1 cellular context compared by ENCODE assay signal in the genomic region with DNA sequence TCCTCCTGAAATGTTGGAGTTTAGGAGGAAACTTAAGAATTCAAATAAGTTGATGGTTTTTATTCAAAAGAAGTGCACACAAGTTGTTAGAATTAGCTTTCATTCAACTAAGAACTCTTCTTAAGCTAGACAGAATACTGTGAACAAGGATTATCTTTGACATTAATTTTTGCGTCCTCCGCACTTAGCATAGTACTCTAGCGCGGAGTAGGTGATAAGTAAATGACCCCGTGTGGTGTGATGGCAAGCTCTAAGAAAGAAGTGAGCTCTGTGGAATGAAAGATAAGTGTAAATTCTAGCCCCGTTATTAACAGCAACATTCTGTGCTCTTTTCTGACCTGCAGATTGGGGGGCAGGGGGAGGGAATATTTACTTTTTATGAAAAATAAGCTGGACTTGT.
TF ChIP-seq lines count a peak whose summit lies in the region.

No MANE protein-coding gene starts in this region.

TF ChIP-seq in HepG2, 621 proteins besides CTCF, POLR2A, EP300 and RAD21:
- TF ChIP-seq ZNF207 (IDR thresholded peaks at IDR 0.05; ENCODE audit: borderline replicate concordance) (no peak), DPF2 (CRISPR knock-in tag; IDR thresholded peaks at IDR 0.05; ENCODE audit: borderline replicate concordance, low read depth) (no peak), ZFP41 (CRISPR knock-in tag; IDR thresholded peaks at IDR 0.05; ENCODE audit: borderline replicate concordance) (no peak), HDAC1 (CRISPR knock-in tag; IDR thresholded peaks at IDR 0.05) (no peak), MXD4 (CRISPR knock-in tag; IDR thresholded peaks at IDR 0.05) (no peak), NFAT5 (CRISPR knock-in tag; IDR thresholded peaks at IDR 0.05) (no peak), ZNF318 (CRISPR knock-in tag; IDR thresholded peaks at IDR 0.05) (no peak), ZNF121 (CRISPR knock-in tag; IDR thresholded peaks at IDR 0.05) (no peak), TBL1XR1 (IDR thresholded peaks at IDR 0.05; ENCODE audit: borderline replicate concordance, low read length, partially characterized antibody) (no peak), ZNF615 (CRISPR knock-in tag; IDR thresholded peaks at IDR 0.05; ENCODE audit: borderline replicate concordance) (no peak), FOXP1 (IDR thresholded peaks at IDR 0.05) (no peak), FOXP1 (CRISPR knock-in tag; IDR thresholded peaks at IDR 0.05) (no peak), HNRNPUL1 (IDR thresholded peaks at IDR 0.05; ENCODE audit: low read depth, low read length) (no peak), ZNF564 (CRISPR knock-in tag; IDR thresholded peaks at IDR 0.05) (no peak), HNF1B (CRISPR knock-in tag; IDR thresholded peaks at IDR 0.05) (no peak), PAX8 (CRISPR knock-in tag; IDR thresholded peaks at IDR 0.05; ENCODE audit: borderline replicate concordance) (no peak), SIN3B (IDR thresholded peaks at IDR 0.05; ENCODE audit: low read length) (no peak)
TF ChIP-seq in HepG2: peak in this region for 0.
